Comparison of ENCODE assay signal across 8 cellular contexts in genomic region chr2:96259497-96259921, GRCh38. TPM values are rescaled to one million over a fixed set of nuclear protein-coding genes. Genes with fewer than 3 reads are reported as not detected.
DNase-seq lines count a peak whose midpoint lies in the region; ATAC-seq and TF ChIP-seq lines count a peak whose summit lies in the region.

No MANE protein-coding gene starts in this region.

- DNase-seq in NCI-H2029 treated with DMSO at 0.1 percent for 48 hours (lab: John Stamatoyannopoulos, UW) (peak; percentile 14), osteoblast (ENCODE audit: insufficient read length, low spot score, missing footprints) (no peak), ACHN (no peak), activated gamma-delta T cell (lab: John Stamatoyannopoulos, UW) (no peak), COLO829 (ENCODE audit: low spot score) (no peak)

- H3K27ac ChIP-seq in C4-2B (peak overlapping the region; percentile 74), duodenal mucosa (ENCODE audit: low read depth, low read length) (peak overlapping the region; percentile 74), osteoblast (ENCODE audit: low read depth, low read length) (peak overlapping the region; percentile 76)

- H3K9me3 ChIP-seq in duodenal mucosa (ENCODE audit: control insufficient read depth in 1 of 2, low read length in 2 of 2) (no peaks in the 10 kb centered on the region), osteoblast (ENCODE audit: low read depth, low read length) (no peaks in the 10 kb centered on the region)

- H3K9ac ChIP-seq in duodenal mucosa (ENCODE audit: low read depth in 1 of 2, low read length in 2 of 2), result peak overlapping the region; percentile 7 to 60

- peaks cover 54 to 62% of the 10 kb centered on the region in 2 donors for H3K4me1 ChIP-seq in duodenal mucosa (ENCODE audit: control insufficient read depth in 1 of 2, insufficient read depth in 2 of 2, low read length in 2 of 2)
- H3K4me1 ChIP-seq in osteoblast (ENCODE audit: insufficient read depth, low read length), result peaks cover 55% of the 10 kb centered on the region

- H3K4me3 ChIP-seq in duodenal mucosa (ENCODE audit: low read depth in 1 of 2, low read length in 2 of 2) (peak overlapping the region; percentile 6 to 19), osteoblast (ENCODE audit: insufficient read depth, low read length) (no peak overlapping the region)

- ATAC-seq in HG02970 (IDR thresholded peaks at IDR 0.05; ENCODE audit: low FRiP score, unreplicated experiment), result no peak

- H3K4me2 ChIP-seq in osteoblast (ENCODE audit: insufficient read depth, low read length), result no peak overlapping the region

- H2AFZ ChIP-seq in osteoblast (ENCODE audit: low read length), result no peak overlapping the region

- peaks cover 11 to 35% of the 10 kb centered on the region in 2 donors for H3K36me3 ChIP-seq in duodenal mucosa (ENCODE audit: control insufficient read depth in 1 of 2, insufficient read depth in 2 of 2, low read length in 2 of 2)
- peaks cover 41% of the 10 kb centered on the region for H3K36me3 ChIP-seq in osteoblast (ENCODE audit: insufficient read depth, low read length)

- no peak for TF ChIP-seq CTCF in C4-2B (conservative IDR thresholded peaks at IDR 0.05)
- no peak for TF ChIP-seq CTCF in osteoblast (IDR thresholded peaks at IDR 0.05; ENCODE audit: extremely low read depth, low read depth, low read length)

- H3K27me3 ChIP-seq in duodenal mucosa (ENCODE audit: control insufficient read depth in 1 of 2, insufficient read depth in 2 of 2, low read length in 2 of 2) (no peaks in the 10 kb centered on the region), osteoblast (ENCODE audit: insufficient read depth, low read length) (no peaks in the 10 kb centered on the region)

- peaks cover 96% of the 10 kb centered on the region for H3K79me2 ChIP-seq in osteoblast (ENCODE audit: insufficient read depth, low read length)

- peaks cover 38% of the 10 kb centered on the region for H4K20me1 ChIP-seq in osteoblast (ENCODE audit: insufficient read depth, low read length)

- in situ Hi-C loops in ACHN (cut with HindIII; ENCODE audit: low pct_ligation_motif_present, low pct_unique_long_range_greater_than_20kb, low sequenced_read_pairs), result no loop called here

RNA-seq across cellular contexts. Expression of gene TMEM127, which starts 6.3 kb away (rescaled TPM):
- 55.0 and 56.0 TPM in 2 replicates for total RNA-seq in osteoblast

RNA-seq across cellular contexts. Expression of gene CIAO1, which starts 6.5 kb away (rescaled TPM):
- 111 and 126 TPM in 2 replicates for total RNA-seq in osteoblast

RNA-seq across cellular contexts. Expression of gene SNRNP200, which starts 45.8 kb away (rescaled TPM):
- 42.7 and 44.2 TPM in 2 replicates for total RNA-seq in osteoblast

RNA-seq across cellular contexts. Expression of gene STARD7, which starts 50.9 kb away (rescaled TPM):
- 139 and 163 TPM in 2 replicates for total RNA-seq in osteoblast
